ENCODE assay signal across 8 cellular contexts in genomic region chr5:18305288-18305899, GRCh38.
DNase-seq lines count a peak whose midpoint lies in the region; ATAC-seq and TF ChIP-seq lines count a peak whose summit lies in the region.

No MANE protein-coding gene starts in this region.

- H3K4me3 ChIP-seq in PC-9 (no peak overlapping the region), esophagus squamous epithelium (no peak overlapping the region)
- no peak overlapping the region for H3K4me3 ChIP-seq in CD4-positive, alpha-beta memory T cell (ENCODE audit: low read length in 2 of 2)

- H3K27ac ChIP-seq in PC-9 (no peak overlapping the region), esophagus squamous epithelium (no peak overlapping the region)
- H3K27ac ChIP-seq in CD4-positive, alpha-beta memory T cell (ENCODE audit: low read depth, low read length), result no peak overlapping the region

- H3K27ac Mint-ChIP-seq in CD4-positive, alpha-beta memory T cell, result no peak overlapping the region

- peak; percentile 51 for DNase-seq in CD1c-positive myeloid dendritic cell (ENCODE audit: extremely low spot score)
- peak in 1 of 2 experiments; percentile 38 for DNase-seq in PC-9
- DNase-seq in esophagus squamous epithelium (lab: John Stamatoyannopoulos, UW), result no peak
- peak; percentile 11 for DNase-seq in putamen (ENCODE audit: low spot score)
- DNase-seq in CD4-positive, alpha-beta memory T cell, result no peak
- DNase-seq in stimulated activated CD4-positive, alpha-beta T cell treated with anti-CD3 and anti-CD28 coated beads, Interleukin-2, amount 100 ng/mL, for 48 hours, result no peak

- no peaks in the 10 kb centered on the region for H3K36me3 Mint-ChIP-seq in CD4-positive, alpha-beta memory T cell

- no peaks in the 10 kb centered on the region for H3K27me3 ChIP-seq in PC-9 (ENCODE audit: insufficient read depth, low read depth)
- peaks cover 0 to 7% (median 0%) of the 10 kb centered on the region in 4 donors for H3K27me3 ChIP-seq in esophagus squamous epithelium
- H3K27me3 ChIP-seq in CD4-positive, alpha-beta memory T cell (ENCODE audit: insufficient read depth, low read length), result no peaks in the 10 kb centered on the region

- CTCF ChIA-PET in PC-9 (lab: Charles Lee), result interaction anchor here (2.9 kb wide), 1 partner anchor 1089 kb away, joined by 15 read pairs; no protein-coding TSS in a partner anchor
- CTCF ChIA-PET in CD4-positive, alpha-beta memory T cell (lab: Charles Lee; ENCODE audit: partially characterized antibody), result interaction anchor here (0.6 to 1.1 kb wide), 2 partner anchors 9 to 1089 kb away, joined by 3 to 4 read pairs; no protein-coding TSS in a partner anchor

- no peak overlapping the region for H3K4me3 Mint-ChIP-seq in CD4-positive, alpha-beta memory T cell

- no peaks in the 10 kb centered on the region for H3K9me3 ChIP-seq in PC-9 (ENCODE audit: insufficient read depth, low read depth)
- H3K9me3 ChIP-seq in esophagus squamous epithelium, result no peaks in the 10 kb centered on the region
- H3K9me3 ChIP-seq in CD4-positive, alpha-beta memory T cell (ENCODE audit: control insufficient read depth in 1 of 2, low read length in 2 of 2), result no peaks in the 10 kb centered on the region

- peaks cover 0 to 6% (median 3%) of the 10 kb centered on the region in 8 donors for H3K9me3 Mint-ChIP-seq in CD4-positive, alpha-beta memory T cell

- H3K79me2 ChIP-seq in PC-9 (ENCODE audit: low read depth), result no peaks in the 10 kb centered on the region

- intact Hi-C loops in PC-9 (cut with micrococcal nuclease; ENCODE audit: unreplicated experiment) (loop anchor here (1.0 to 5.0 kb wide), 2 partner anchors 1089 to 1523 kb away; no protein-coding TSS in a partner anchor), esophagus squamous epithelium (cut with DNase I) (loop anchor here (5.0 kb wide), 1 partner anchor 1088 kb away; the partner anchor contains the start of gene BASP1)
- intact Hi-C loops in CD4-positive, alpha-beta memory T cell (cut with micrococcal nuclease), result no loop called here

- H4K20me1 ChIP-seq in PC-9 (ENCODE audit: insufficient read depth), result no peaks in the 10 kb centered on the region

- H3K4me1 Mint-ChIP-seq in CD4-positive, alpha-beta memory T cell, result no peaks in the 10 kb centered on the region

- H3F3A ChIP-seq in PC-9 (ENCODE audit: insufficient read depth, low read depth), result no peaks in the 10 kb centered on the region

- no peaks in the 10 kb centered on the region for H3K36me3 ChIP-seq in PC-9 (ENCODE audit: low read depth)
- H3K36me3 ChIP-seq in esophagus squamous epithelium, result no peaks in the 10 kb centered on the region
- no peaks in the 10 kb centered on the region for H3K36me3 ChIP-seq in CD4-positive, alpha-beta memory T cell (ENCODE audit: insufficient read depth, low read length)

- POLR2A ChIA-PET in PC-9 (lab: Charles Lee; ENCODE audit: unreplicated experiment), result interaction anchor here (0.7 kb wide), 1 partner anchor 1377 kb away, joined by 5 read pairs; no protein-coding TSS in a partner anchor
- POLR2A ChIA-PET in CD4-positive, alpha-beta memory T cell (lab: Charles Lee; ENCODE audit: partially characterized antibody), result no interaction called here

- no peak for TF ChIP-seq POLR2A in esophagus squamous epithelium (IDR thresholded peaks at IDR 0.05)

- no peaks in the 10 kb centered on the region for H3K9me2 ChIP-seq in PC-9 (ENCODE audit: insufficient read depth)

- BruUV-seq in PC-9 (replicated peaks; lab: Mats Ljungman, UMichigan), result no TSS peak

- no peaks in the 10 kb centered on the region for H3K27me3 Mint-ChIP-seq in CD4-positive, alpha-beta memory T cell

- H3K4me1 ChIP-seq in PC-9 (replicated peaks; ENCODE audit: insufficient read depth) (no peaks in the 10 kb centered on the region), esophagus squamous epithelium (no peaks in the 10 kb centered on the region)
- H3K4me1 ChIP-seq in CD4-positive, alpha-beta memory T cell (ENCODE audit: insufficient read depth, low read length), result no peaks in the 10 kb centered on the region

- TF ChIP-seq CTCF in PC-9 (conservative IDR thresholded peaks at IDR 0.05) (peak; percentile 89), esophagus squamous epithelium (IDR thresholded peaks at IDR 0.05) (peak in 5 of 6 experiments; percentile 54 to 72 (median 68))

- H3K4me2 ChIP-seq in PC-9, result no peak overlapping the region

- ATAC-seq in GM19035 (IDR thresholded peaks at IDR 0.05; ENCODE audit: unreplicated experiment) (peak; percentile 79), HG03432 (IDR thresholded peaks at IDR 0.05; ENCODE audit: unreplicated experiment) (peak; percentile 78)

- WGBS in esophagus squamous epithelium, 2 donors, result 43 to 46% methylated on average over 8 of the region's 8 CpGs

- H2AFZ ChIP-seq in PC-9, result no peak overlapping the region

Comparison
In these comparisons a context has a peak if more than half of its experiments do, and no peak if none do; other contexts are left out.
1. DNase-seq: peak in CD1c-positive myeloid dendritic cell (single experiment) and putamen (single experiment); none in esophagus squamous epithelium (single experiment), CD4-positive, alpha-beta memory T cell (0 of 5) and stimulated activated CD4-positive, alpha-beta T cell treated with anti-CD3 and anti-CD28 coated beads, Interleukin-2, amount 100 ng/mL, for 48 hours (0 of 2).